In genomic region chr5:6378128-6379023, GRCh38 we compare ENCODE assay signal across 8 cellular contexts. TPM values are rescaled to one million over a fixed set of nuclear protein-coding genes. Genes with fewer than 3 reads are reported as not detected.
DNase-seq lines count a peak whose midpoint lies in the region; ATAC-seq and TF ChIP-seq lines count a peak whose summit lies in the region.

A gene with protein sequence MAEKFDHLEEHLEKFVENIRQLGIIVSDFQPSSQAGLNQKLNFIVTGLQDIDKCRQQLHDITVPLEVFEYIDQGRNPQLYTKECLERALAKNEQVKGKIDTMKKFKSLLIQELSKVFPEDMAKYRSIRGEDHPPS (minus strand): TSS chr5:6378547. CDS start chr5:6378483, 64 bp downstream.

- peaks cover 15% of the 10 kb centered on the region for H3K4me1 Mint-ChIP-seq in activated T-helper 17 cell treated with anti-CD3 and anti-CD28 coated beads, Interleukin-2, amount 50 U/mL, for 72 hours
- peaks cover 44 to 53% of the 10 kb centered on the region in 2 donors for H3K4me1 Mint-ChIP-seq in natural killer cell treated with Interleukin-12 subunit alpha and Interleukin-12 subunit beta and Interleukin-15 and Interleukin-18, amount 100 ng/mL, for 72 hours (ENCODE audit: low read depth in 2 of 2)

- H3K27me3 Mint-ChIP-seq in activated T-helper 17 cell treated with anti-CD3 and anti-CD28 coated beads, Interleukin-2, amount 50 U/mL, for 72 hours: peaks cover 3% of the 10 kb centered on the region
- peaks cover 12 to 26% of the 10 kb centered on the region in 2 donors for H3K27me3 Mint-ChIP-seq in natural killer cell treated with Interleukin-12 subunit alpha and Interleukin-12 subunit beta and Interleukin-15 and Interleukin-18, amount 100 ng/mL, for 72 hours

- H3K27ac ChIP-seq in RWPE1: peak within 1 kb of the TSS; percentile 77

- H3K27ac Mint-ChIP-seq in activated T-helper 17 cell treated with anti-CD3 and anti-CD28 coated beads, Interleukin-2, amount 50 U/mL, for 72 hours: peak within 1 kb of the TSS; percentile 97
- H3K27ac Mint-ChIP-seq in natural killer cell treated with Interleukin-12 subunit alpha and Interleukin-12 subunit beta and Interleukin-15 and Interleukin-18, amount 100 ng/mL, for 72 hours: peak within 1 kb of the TSS; percentile 92 to 96

- peaks cover 52% of the 10 kb centered on the region for H3K36me3 Mint-ChIP-seq in activated T-helper 17 cell treated with anti-CD3 and anti-CD28 coated beads, Interleukin-2, amount 50 U/mL, for 72 hours (ENCODE audit: low read depth)
- H3K36me3 Mint-ChIP-seq in natural killer cell treated with Interleukin-12 subunit alpha and Interleukin-12 subunit beta and Interleukin-15 and Interleukin-18, amount 100 ng/mL, for 72 hours: peaks cover 37% of the 10 kb centered on the region

- POLR2A ChIA-PET in RWPE1 (lab: Yijun Ruan, JAX; ENCODE audit: low non-redundant PET): interaction anchor here (0.6 kb wide), 1 partner anchor 188 kb away, joined by 3 read pairs; no protein-coding TSS in a partner anchor

- peak within 1 kb of the TSS; percentile 91 for H3K4me3 Mint-ChIP-seq in activated T-helper 17 cell treated with anti-CD3 and anti-CD28 coated beads, Interleukin-2, amount 50 U/mL, for 72 hours
- peak within 1 kb of the TSS; percentile 96 for H3K4me3 Mint-ChIP-seq in natural killer cell treated with Interleukin-12 subunit alpha and Interleukin-12 subunit beta and Interleukin-15 and Interleukin-18, amount 100 ng/mL, for 72 hours

- CTCF ChIA-PET in RWPE1 (lab: Yijun Ruan, JAX): interaction anchor here (0.6 kb wide), 1 partner anchor 903 kb away, joined by 3 read pairs; no protein-coding TSS in a partner anchor

- DNase-seq in Daoy (ENCODE audit: low read depth) (peak; percentile 95), GOT3 (lab: John Stamatoyannopoulos, UW) (peak; percentile 74), LNCaP clone FGC (ENCODE audit: low read depth) (peak; percentile 75), RWPE1 (ENCODE audit: low spot score) (peak; percentile 95), fibroblast of peridontal ligament (ENCODE audit: extremely low read depth) (peak; percentile 91)
- peak; percentile 96 for DNase-seq in natural killer cell treated with Interleukin-12 subunit alpha and Interleukin-12 subunit beta and Interleukin-15 and Interleukin-18, amount 100 ng/mL, for 72 hours (ENCODE audit: low spot score)
- DNase-seq in stimulated activated naive CD8-positive, alpha-beta T cell treated with anti-CD3 and anti-CD28 coated beads, Interleukin-15, Interleukin-2, amounts not matched to agents 100 U/mL and 50 U/mL, for 24 hours: peak; percentile 97

- H3K9me3 Mint-ChIP-seq in activated T-helper 17 cell treated with anti-CD3 and anti-CD28 coated beads, Interleukin-2, amount 50 U/mL, for 72 hours: no peaks in the 10 kb centered on the region
- H3K9me3 Mint-ChIP-seq in natural killer cell treated with Interleukin-12 subunit alpha and Interleukin-12 subunit beta and Interleukin-15 and Interleukin-18, amount 100 ng/mL, for 72 hours: no peaks in the 10 kb centered on the region

- peak; percentile 96 for ATAC-seq in activated T-helper 17 cell treated with anti-CD3 and anti-CD28 coated beads, Interleukin-2, amount 50 U/mL, for 72 hours (replicated peaks)
- peak; percentile 100 for ATAC-seq in natural killer cell treated with Interleukin-12 subunit alpha and Interleukin-12 subunit beta and Interleukin-15 and Interleukin-18, amount 100 ng/mL, for 72 hours
- ATAC-seq in stimulated activated naive CD8-positive, alpha-beta T cell treated with anti-CD3 and anti-CD28 coated beads, Interleukin-15, Interleukin-2, amounts not matched to agents 100 U/mL and 50 U/mL, for 24 hours: peak; percentile 100

- H3K4me3 ChIP-seq in LNCaP clone FGC (ENCODE audit: low read depth, low read length): peak within 1 kb of the TSS; percentile 95

- TF ChIP-seq CTCF in LNCaP clone FGC (IDR thresholded peaks at IDR 0.05; ENCODE audit: control insufficient read depth, extremely low read depth, insufficient read depth) (no peak), RWPE1 (conservative IDR thresholded peaks at IDR 0.05; ENCODE audit: low read depth) (no peak)

RNA-seq across cellular contexts. Expression of the gene that starts here (rescaled TPM):
- total RNA-seq in Daoy (2014; rRNA removed; shearing (Covaris generic)): 15.1 and 20.1 TPM in 2 replicates
- 10 to 100 TPM; 65.8 to 92.1 TPM for total RNA-seq in activated T-helper 17 cell treated with anti-CD3 and anti-CD28 coated beads, Interleukin-2, amount 50 U/mL, for 72 hours
- total RNA-seq in natural killer cell treated with Interleukin-12 subunit alpha and Interleukin-12 subunit beta and Interleukin-15 and Interleukin-18, amount 100 ng/mL, for 72 hours: 10 to 100 TPM; 49.9 to 55.8 TPM

Comparison
In these comparisons a context has a peak if more than half of its experiments do, and no peak if none do; other contexts are left out.
1. Peak in every context shown above with its lines: DNase-seq, ATAC-seq, H3K4me3 ChIP-seq and H3K27ac ChIP-seq.